Comparison of ENCODE assay signal across 15 cellular contexts in genomic region chr2:213233438-213234330, GRCh38. TPM values are rescaled to one million over a fixed set of nuclear protein-coding genes. Genes with fewer than 3 reads are reported as not detected.
DNase-seq lines count a peak whose midpoint lies in the region; ATAC-seq and TF ChIP-seq lines count a peak whose summit lies in the region.
"Had no signal": no experiment of that assay in that cellular context is flagged by ENCODE, and none has a peak within 500 bp of the region (broad histone marks: within the 10 kb centered on the region; RNA-seq: fewer than 3 reads in every experiment).

No MANE protein-coding gene starts in this region.

- peak overlapping the region; percentile 7; the same call in 1 of the 2 replicates for H3K4me2 ChIP-seq in MM.1S (ENCODE audit: low read depth, low read length)

- DNase-seq in activated CD8-positive, alpha-beta memory T cell treated with anti-CD3 and anti-CD28 coated beads, Interleukin-2, amount 10 ng/mL, durations not matched to agents 7 days and 5 days, result no peak
- no peak for DNase-seq in activated CD8-positive, alpha-beta memory T cell treated with anti-CD3 and anti-CD28 coated beads, Interleukin-2, amount 50 U/mL, for 4 hours
- no peak for DNase-seq in MM.1S
- DNase-seq in chondrocyte (ENCODE audit: low spot score), result no peak
- no peak for DNase-seq in stimulated activated effector memory CD8-positive, alpha-beta T cell treated with anti-CD3 and anti-CD28 coated beads, Interleukin-12 subunit alpha, Interleukin-12 subunit beta, amount 100 ng/mL, for 72 hours (ENCODE audit: low spot score in 2 of 2)
- no peak for DNase-seq in testis
- DNase-seq in T-helper 17 cell, result no peak
- no peak for DNase-seq in medulla oblongata (ENCODE audit: extremely low spot score)
- DNase-seq: DMS53, heart left ventricle, NCI-H187, NCI-H748 treated with DMSO at 0.1 percent for 48 hours, SIG-M5 had no signal

- ATAC-seq in activated CD8-positive, alpha-beta memory T cell treated with anti-CD3 and anti-CD28 coated beads, Interleukin-2, amount 10 ng/mL, durations not matched to agents 7 days and 5 days, result no peak
- ATAC-seq in stimulated activated effector memory CD8-positive, alpha-beta T cell treated with anti-CD3 and anti-CD28 coated beads, Interleukin-12 subunit alpha, Interleukin-12 subunit beta, amount 100 ng/mL, for 72 hours, result no peak
- ATAC-seq in T-helper 17 cell, result no peak
- ATAC-seq: heart left ventricle, left lobe of liver had no signal

- CTCF ChIA-PET in activated CD8-positive, alpha-beta memory T cell treated with anti-CD3 and anti-CD28 coated beads, Interleukin-2, amount 10 ng/mL, durations not matched to agents 7 days and 5 days (lab: Charles Lee), result no interaction called here

- peaks cover 16% of the 10 kb centered on the region for H3K27me3 Mint-ChIP-seq in activated CD8-positive, alpha-beta memory T cell treated with anti-CD3 and anti-CD28 coated beads, Interleukin-2, amount 10 ng/mL, durations not matched to agents 7 days and 5 days
- H3K27me3 Mint-ChIP-seq in chondrocyte (ENCODE audit: low read depth) (no peaks in the 10 kb centered on the region), T-helper 17 cell (peaks cover 39% of the 10 kb centered on the region)

- TF ChIP-seq POLR2A in testis (IDR thresholded peaks at IDR 0.05), result no peak

- H3K27ac ChIP-seq in MM.1S (ENCODE audit: low read length) (no peak overlapping the region), testis (no peak overlapping the region)
- H3K27ac ChIP-seq: heart left ventricle, neutrophil had no signal

- no peaks in the 10 kb centered on the region for H3K9me3 Mint-ChIP-seq in activated CD8-positive, alpha-beta memory T cell treated with anti-CD3 and anti-CD28 coated beads, Interleukin-2, amount 10 ng/mL, durations not matched to agents 7 days and 5 days (ENCODE audit: low read depth)
- no peaks in the 10 kb centered on the region for H3K9me3 Mint-ChIP-seq in chondrocyte (ENCODE audit: low read depth)
- H3K9me3 Mint-ChIP-seq in stimulated activated effector memory CD8-positive, alpha-beta T cell treated with anti-CD3 and anti-CD28 coated beads, Interleukin-12 subunit alpha, Interleukin-12 subunit beta, amount 100 ng/mL, for 72 hours, result no peaks in the 10 kb centered on the region

- H2AFZ ChIP-seq in MM.1S (ENCODE audit: low read length), result 0 out of 2 replicates have a peak overlapping the region, but pooled peaks have one; percentile 10

- H3K9me2 ChIP-seq in MM.1S (replicated peaks; ENCODE audit: insufficient read depth, low read length), result no peaks in the 10 kb centered on the region

- H3K9ac ChIP-seq in MM.1S (ENCODE audit: low read length), result no peak overlapping the region

- H4K20me1 ChIP-seq in MM.1S (ENCODE audit: insufficient read depth, low read length), result no peaks in the 10 kb centered on the region

- peak overlapping the region; percentile 77 for H3K27ac Mint-ChIP-seq in activated CD8-positive, alpha-beta memory T cell treated with anti-CD3 and anti-CD28 coated beads, Interleukin-2, amount 10 ng/mL, durations not matched to agents 7 days and 5 days
- H3K27ac Mint-ChIP-seq in chondrocyte (ENCODE audit: unreplicated experiment), result no peak overlapping the region
- H3K27ac Mint-ChIP-seq in stimulated activated effector memory CD8-positive, alpha-beta T cell treated with anti-CD3 and anti-CD28 coated beads, Interleukin-12 subunit alpha, Interleukin-12 subunit beta, amount 100 ng/mL, for 72 hours, result no peak overlapping the region
- no peak overlapping the region for H3K27ac Mint-ChIP-seq in T-helper 17 cell

- H3K9me3 ChIP-seq in MM.1S (replicated peaks; ENCODE audit: insufficient read depth, low read length), result no peaks in the 10 kb centered on the region
- no peaks in the 10 kb centered on the region for H3K9me3 ChIP-seq in testis
- no peaks in the 10 kb centered on the region for H3K9me3 ChIP-seq in T-helper 17 cell (ENCODE audit: control insufficient read depth, low read length, poor library complexity, severe bottlenecking)
- H3K9me3 ChIP-seq: heart left ventricle, neutrophil had no signal

- intact Hi-C loops in testis (cut with DNase I; ENCODE audit: low total_unique reads), result no loop called here

- no peaks in the 10 kb centered on the region for H3K79me2 ChIP-seq in MM.1S (ENCODE audit: low read length)

- no peaks in the 10 kb centered on the region for H3K36me3 Mint-ChIP-seq in activated CD8-positive, alpha-beta memory T cell treated with anti-CD3 and anti-CD28 coated beads, Interleukin-2, amount 10 ng/mL, durations not matched to agents 7 days and 5 days
- H3K36me3 Mint-ChIP-seq in chondrocyte (ENCODE audit: low read depth) (no peaks in the 10 kb centered on the region), T-helper 17 cell (ENCODE audit: low read depth) (no peaks in the 10 kb centered on the region)
- H3K36me3 Mint-ChIP-seq in stimulated activated effector memory CD8-positive, alpha-beta T cell treated with anti-CD3 and anti-CD28 coated beads, Interleukin-12 subunit alpha, Interleukin-12 subunit beta, amount 100 ng/mL, for 72 hours, result no peaks in the 10 kb centered on the region

- no peaks in the 10 kb centered on the region for H3K27me3 ChIP-seq in MM.1S (replicated peaks; ENCODE audit: insufficient read depth, low read length)
- no peaks in the 10 kb centered on the region for H3K27me3 ChIP-seq in testis

- 53 to 63% methylated on average over 2 of the region's 2 CpGs for WGBS in testis, 2 donors

- H3K4me1 ChIP-seq in MM.1S (ENCODE audit: low read length) (no peaks in the 10 kb centered on the region), testis (no peaks in the 10 kb centered on the region)

- no peaks in the 10 kb centered on the region for H3F3A ChIP-seq in MM.1S (ENCODE audit: insufficient read depth, low read length)

- peaks cover 26% of the 10 kb centered on the region for H3K4me1 Mint-ChIP-seq in activated CD8-positive, alpha-beta memory T cell treated with anti-CD3 and anti-CD28 coated beads, Interleukin-2, amount 10 ng/mL, durations not matched to agents 7 days and 5 days
- H3K4me1 Mint-ChIP-seq in chondrocyte (ENCODE audit: low read depth), result peaks cover 49% of the 10 kb centered on the region
- peaks cover 12% of the 10 kb centered on the region for H3K4me1 Mint-ChIP-seq in stimulated activated effector memory CD8-positive, alpha-beta T cell treated with anti-CD3 and anti-CD28 coated beads, Interleukin-12 subunit alpha, Interleukin-12 subunit beta, amount 100 ng/mL, for 72 hours
- H3K4me1 Mint-ChIP-seq in T-helper 17 cell, result peaks cover 8% of the 10 kb centered on the region

- H3K4me3 ChIP-seq in MM.1S (ENCODE audit: low read length) (no peak overlapping the region), testis (no peak overlapping the region)
- H3K4me3 ChIP-seq: heart left ventricle had no signal

- H3K36me3 ChIP-seq in MM.1S (replicated peaks; ENCODE audit: insufficient read depth, low read length) (no peaks in the 10 kb centered on the region), testis (ENCODE audit: low read depth, missing control alignments) (no peaks in the 10 kb centered on the region)
- H3K36me3 ChIP-seq: heart left ventricle, neutrophil had no signal

- TF ChIP-seq CTCF in MM.1S (IDR thresholded peaks at IDR 0.05; ENCODE audit: low read length), result no peak
- TF ChIP-seq CTCF in chondrocyte (IDR thresholded peaks at IDR 0.05), result no peak
- no peak for TF ChIP-seq CTCF in testis (IDR thresholded peaks at IDR 0.05)

- H3K4me3 Mint-ChIP-seq in activated CD8-positive, alpha-beta memory T cell treated with anti-CD3 and anti-CD28 coated beads, Interleukin-2, amount 10 ng/mL, durations not matched to agents 7 days and 5 days, result peak overlapping the region; percentile 15
- H3K4me3 Mint-ChIP-seq in chondrocyte (ENCODE audit: unreplicated experiment) (peak overlapping the region; percentile 39), T-helper 17 cell (no peak overlapping the region)
- peak overlapping the region; percentile 2 for H3K4me3 Mint-ChIP-seq in stimulated activated effector memory CD8-positive, alpha-beta T cell treated with anti-CD3 and anti-CD28 coated beads, Interleukin-12 subunit alpha, Interleukin-12 subunit beta, amount 100 ng/mL, for 72 hours

RNA-seq across cellular contexts. Expression of gene SPAG16, which starts 50.6 kb away (rescaled TPM):
- 10 to 100 TPM in 1 of 2 experiments, 1 to 10 TPM in 1; 7.4 to 10.1 TPM for total RNA-seq in activated CD8-positive, alpha-beta memory T cell treated with anti-CD3 and anti-CD28 coated beads, Interleukin-2, amount 10 ng/mL, durations not matched to agents 7 days and 5 days
- total RNA-seq in chondrocyte (18.7 to 22.8 TPM (median 20.4 TPM) in 3 replicates), testis (100 to 1,000 TPM in 1 of 2 donors, 10 to 100 TPM in 1; 69.7 to 111 TPM), T-helper 17 cell (1 to 10 TPM; 4.1 to 5.1 TPM)
- polyA plus RNA-seq in testis (ENCODE audit: insufficient read depth, low read depth, low replicate concordance), result 80.7 TPM
